ENCODE assay signal across 9 cellular contexts in genomic region chr7:100115026-100115425, GRCh38.
"Had no signal": no experiment of that assay in that cellular context is flagged by ENCODE, and none has a peak within 500 bp of the region (broad histone marks: within the 10 kb centered on the region; RNA-seq: fewer than 3 reads in every experiment).

No MANE protein-coding gene starts in this region.

- H3K9ac ChIP-seq: GM23248 had no signal

- ATAC-seq: HCT116, HepG2 had no signal

- H2AFZ ChIP-seq: GM23248 had no signal

- H3K9me3 Mint-ChIP-seq: IgD-negative memory B cell had no signal

- H3K9me3 ChIP-seq: HAP-1 had no signal

- H3K27ac ChIP-seq: GM23248, HL-60 had no signal

- H3K4me3 ChIP-seq: GM23248, HAP-1 had no signal

- DNase-seq: GM23248, GOT3, H7, KBM-7 had no signal

- H3K27me3 Mint-ChIP-seq: IgD-negative memory B cell had no signal
